In the genomic region with DNA sequence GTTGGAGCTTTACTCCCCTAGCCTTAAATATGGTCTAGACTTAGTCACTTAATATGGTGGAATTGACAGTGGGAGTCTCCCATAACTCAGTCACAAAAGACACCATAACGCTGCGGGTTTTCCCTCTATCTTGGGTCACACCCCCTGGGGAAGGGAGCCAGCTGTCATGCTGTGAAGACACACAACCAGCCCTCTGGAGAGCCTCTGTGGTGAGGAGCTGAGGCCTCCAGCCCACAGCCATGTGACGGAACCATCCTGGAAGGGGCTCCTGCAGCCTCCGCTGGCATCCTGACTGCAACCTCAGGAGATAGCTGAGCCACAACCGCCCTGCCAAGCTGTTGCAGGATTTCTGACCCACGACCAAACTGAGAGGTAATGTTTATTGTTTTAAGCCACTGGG, we compare ENCODE assay signal across 28 cellular contexts.
"Had no signal": no experiment of that assay in that cellular context is flagged by ENCODE, and none has a peak within 500 bp of the region (broad histone marks: within the 10 kb centered on the region; RNA-seq: fewer than 3 reads in every experiment).

No MANE protein-coding gene starts in this region.

- H3K9me3 ChIP-seq: colonic mucosa, lower lobe of right lung, right lobe of liver, transverse colon had no signal

- H3K4me1 ChIP-seq: colonic mucosa, lower lobe of right lung, neural progenitor cell, right lobe of liver, transverse colon had no signal

- H3K9ac ChIP-seq: neural progenitor cell had no signal

- H3K4me2 ChIP-seq: hepatocyte, neural progenitor cell had no signal

- DNase-seq: activated CD4-positive, alpha-beta T cell treated with anti-CD3 and anti-CD28 coated beads, Interleukin-2, amount 50 U/mL, for 4 hours; activated CD8-positive, alpha-beta memory T cell treated with anti-CD3 and anti-CD28 coated beads for 24 hours; activated CD8-positive, alpha-beta memory T cell treated with anti-CD3 and anti-CD28 coated beads, Interleukin-2, amount 50 U/mL, for 4 hours; activated naive CD4-positive, alpha-beta T cell treated with Interleukin-2 at 50 U/mL for 16 hours; activated naive CD8-positive, alpha-beta T cell treated with anti-CD3 and anti-CD28 coated beads for 36 hours; activated T-cell treated with anti-CD3 and anti-CD28 coated beads, Interleukin-2, amount 50 U/mL, for 4 hours; amniotic stem cell; caudate nucleus; colonic mucosa; dorsolateral prefrontal cortex; effector memory CD8-positive, alpha-beta T cell; glutamatergic neuron; immature natural killer cell; lower lobe of right lung; naive thymus-derived CD8-positive, alpha-beta T cell; posterior cingulate gyrus; right lobe of liver; small intestine; stimulated activated CD4-positive, alpha-beta T cell treated with anti-CD3 and anti-CD28 coated beads, Interleukin-15, amount 100 ng/mL, for 24 hours; stimulated activated CD4-positive, alpha-beta T cell treated with anti-CD3 and anti-CD28 coated beads, Interleukin-2, amount 100 ng/mL, for 48 hours; stimulated activated CD8-positive, alpha-beta memory T cell treated with anti-CD3 and anti-CD28 coated beads, Interleukin-4, amount 100 ng/mL, for 48 hours; stimulated activated naive B cell treated with anti-CD40 and anti-IgM and Interleukin-4, amounts not matched to agents 10 μg/mL and 1 μg/mL and 100 μg/mL, for 72 hours; T-helper 9 cell; transverse colon had no signal

- H3K36me3 ChIP-seq: colonic mucosa had no signal

- H3K4me3 ChIP-seq: colonic mucosa, dorsolateral prefrontal cortex, hepatocyte, lower lobe of right lung, neural progenitor cell, right lobe of liver, transverse colon had no signal

- ATAC-seq: activated T-cell treated with anti-CD3 and anti-CD28 coated beads, Interleukin-2, amount 50 U/mL, for 4 hours; effector memory CD8-positive, alpha-beta T cell; esophagus mucosa; left lobe of liver; lower lobe of right lung; naive thymus-derived CD8-positive, alpha-beta T cell; right lobe of liver had no signal

- H3K27me3 ChIP-seq: colonic mucosa, dorsolateral prefrontal cortex, hepatocyte, neural progenitor cell, right lobe of liver, transverse colon had no signal

- H3K27ac ChIP-seq: colonic mucosa, dorsolateral prefrontal cortex, hepatocyte, lower lobe of right lung, neural progenitor cell, right lobe of liver, transverse colon had no signal
